In the genomic region with DNA sequence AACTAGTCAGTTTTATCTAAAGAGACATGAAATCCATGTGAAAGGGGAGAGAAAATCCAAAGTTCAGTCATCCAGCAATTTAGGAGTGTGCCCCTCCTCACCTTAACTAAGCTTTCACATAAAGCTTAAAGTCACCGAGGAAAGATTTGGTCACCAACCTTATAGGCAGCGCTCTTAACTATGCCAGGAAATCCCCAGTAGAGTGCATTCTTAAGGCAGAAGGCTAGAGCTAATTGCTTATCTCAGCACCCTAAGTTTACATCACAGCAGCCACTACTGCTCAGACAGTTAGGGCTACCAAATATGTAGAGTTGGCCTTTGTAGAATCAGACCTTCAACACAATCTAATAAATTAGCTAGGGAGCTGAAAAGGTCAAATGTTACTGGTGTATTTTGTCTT, we compare ENCODE assay signal across 1 cellular context.
A peak's percentile ranks its signal among the peaks of the same experiment; 100 is the strongest.
TF ChIP-seq lines count a peak whose summit lies in the region.

No MANE protein-coding gene starts in this region.

TF ChIP-seq in K562, 482 proteins besides CTCF, POLR2A, EP300 and RAD21 (continued from another document):
- TF ChIP-seq PHB (CRISPR knock-in tag; IDR thresholded peaks at IDR 0.05) (peak; percentile 73; the same call in 1 of the 2 replicates), KAT7 (CRISPR knock-in tag; IDR thresholded peaks at IDR 0.05; ENCODE audit: borderline replicate concordance) (0 out of 2 replicates have a peak, but pooled peaks have one; percentile 29), ZBTB11 (CRISPR knock-in tag; IDR thresholded peaks at IDR 0.05) (0 out of 6 replicates have a peak, but pooled peaks of 1 of the 3 experiments have one; percentile 6), ZNF316 (IDR thresholded peaks at IDR 0.05) (peak; percentile 16; the same call in 1 of the 2 replicates)
